Comparison of ENCODE assay signal across 8 cellular contexts in the genomic region with DNA sequence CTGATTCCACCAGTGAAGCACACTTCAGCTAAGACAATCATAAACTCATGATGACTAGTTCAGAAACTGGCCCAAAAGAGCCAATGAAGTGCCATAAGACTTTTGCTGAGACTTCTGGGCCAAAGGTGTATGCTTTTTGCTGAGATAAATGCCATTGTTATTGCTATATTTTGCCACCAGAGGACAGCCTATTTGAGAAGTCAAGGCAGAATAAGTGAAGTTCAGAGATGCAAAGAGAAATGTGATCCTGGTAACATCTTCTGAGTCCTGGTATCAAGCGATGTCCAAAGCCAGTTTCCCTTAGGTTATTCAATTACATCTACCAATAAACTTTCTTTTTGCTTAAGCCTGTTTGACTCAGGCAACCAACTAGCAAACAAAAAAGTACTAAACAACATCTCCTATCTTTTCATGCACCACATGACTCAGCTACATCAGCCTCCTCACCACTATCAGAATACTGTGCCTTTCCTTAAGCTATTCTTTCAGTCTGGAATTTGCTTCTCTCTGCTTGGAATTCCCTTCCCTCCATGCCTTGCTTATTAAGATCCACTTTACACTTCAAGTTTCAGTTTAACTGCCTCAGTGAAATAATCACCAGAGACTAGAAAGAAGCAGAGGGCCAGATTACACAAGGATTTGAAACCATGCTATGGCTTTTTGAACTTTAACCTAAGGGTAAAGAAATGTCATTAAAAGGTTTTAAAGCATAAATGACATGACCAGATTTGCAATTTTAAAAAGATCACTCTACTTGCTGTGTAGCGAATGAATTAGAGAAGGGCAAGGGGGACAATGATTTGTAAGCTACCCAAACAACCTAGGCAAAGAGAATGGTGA. TPM values are rescaled to one million over a fixed set of nuclear protein-coding genes. Genes with fewer than 3 reads are reported as not detected.
DNase-seq lines count a peak whose midpoint lies in the region; ATAC-seq and TF ChIP-seq lines count a peak whose summit lies in the region.

No MANE protein-coding gene starts in this region.

- no peak overlapping the region for H4K91ac ChIP-seq in mesenchymal stem cell (ENCODE audit: low read length)

- H2AFZ ChIP-seq in mesenchymal stem cell (ENCODE audit: low read depth, low read length) = no peak overlapping the region

- H2BK120ac ChIP-seq in mesenchymal stem cell (ENCODE audit: low read depth, low read length) = no peak overlapping the region

- H3K4me3 Mint-ChIP-seq in CD8-positive, alpha-beta T cell = no peak overlapping the region

- H3K4me3 ChIP-seq in CD8-positive, alpha-beta T cell (ENCODE audit: low read depth, low read length) = no peak overlapping the region
- H3K4me3 ChIP-seq in HEK293 (ENCODE audit: low read depth, low read length) = no peak overlapping the region
- H3K4me3 ChIP-seq in adrenal gland = no peak overlapping the region
- no peak overlapping the region for H3K4me3 ChIP-seq in mesenchymal stem cell (ENCODE audit: insufficient read depth in 1 of 2, low read depth in 1 of 2, low read length in 2 of 2)
- no peak overlapping the region for H3K4me3 ChIP-seq in aorta (ENCODE audit: low read length in 2 of 2)

- H3K4me2 ChIP-seq in mesenchymal stem cell (ENCODE audit: low read length, poor library complexity, severe bottlenecking) = no peak overlapping the region

- no peak overlapping the region for H3K23ac ChIP-seq in mesenchymal stem cell (ENCODE audit: low read length in 2 of 2)

- H3K27me3 Mint-ChIP-seq in CD8-positive, alpha-beta T cell (ENCODE audit: low read depth) = no peaks in the 10 kb centered on the region

- H2AK5ac ChIP-seq in mesenchymal stem cell (ENCODE audit: low read length, severe bottlenecking) = no peak overlapping the region

- POLR2A ChIA-PET in CD8-positive, alpha-beta T cell (lab: Charles Lee) = interaction anchor here (0.7 kb wide), 1 partner anchor 11 kb away, joined by 3 read pairs; no protein-coding TSS in a partner anchor
- POLR2A ChIA-PET in HEK293 (lab: Yijun Ruan, JAX) = no interaction called here

- H3K27me3 ChIP-seq in CD8-positive, alpha-beta T cell (ENCODE audit: insufficient read depth, low read length) = no peaks in the 10 kb centered on the region
- H3K27me3 ChIP-seq in adrenal gland = no peaks in the 10 kb centered on the region
- no peaks in the 10 kb centered on the region for H3K27me3 ChIP-seq in mesenchymal stem cell (ENCODE audit: control insufficient read depth in 1 of 2, insufficient read depth in 1 of 2, low read length in 2 of 2)
- H3K27me3 ChIP-seq in aorta (ENCODE audit: control insufficient read depth in 1 of 2, insufficient read depth in 2 of 2, low read length in 1 of 2) = no peaks in the 10 kb centered on the region

- H3K36me3 ChIP-seq in CD8-positive, alpha-beta T cell (ENCODE audit: insufficient read depth, low read length) = no peaks in the 10 kb centered on the region
- H3K36me3 ChIP-seq in HEK293 (ENCODE audit: control insufficient read depth in 2 of 2, insufficient read depth in 1 of 2, low read length in 2 of 2) (no peaks in the 10 kb centered on the region), adrenal gland (replicated peaks in 1 of 2) (no peaks in the 10 kb centered on the region), mesenchymal stem cell (ENCODE audit: control insufficient read depth in 1 of 2, insufficient read depth in 2 of 2, low read depth in 1 of 2, low read length in 2 of 2) (no peaks in the 10 kb centered on the region), aorta (ENCODE audit: control insufficient read depth in 1 of 2, insufficient read depth in 2 of 2, low read length in 1 of 2) (no peaks in the 10 kb centered on the region)

- H4K8ac ChIP-seq in mesenchymal stem cell (ENCODE audit: low read length) = no peak overlapping the region

- no peak overlapping the region for H3K27ac ChIP-seq in CD8-positive, alpha-beta T cell (ENCODE audit: low read depth, low read length)
- H3K27ac ChIP-seq in HEK293 (ENCODE audit: extremely low read depth, low read depth, low read length) (no peak overlapping the region), adrenal gland (no peak overlapping the region), mesenchymal stem cell (ENCODE audit: low read length, poor library complexity, severe bottlenecking) (no peak overlapping the region), aorta (ENCODE audit: low read depth in 1 of 2, low read length in 2 of 2) (no peak overlapping the region)

- peak; percentile 64 for ATAC-seq in CD8-positive, alpha-beta T cell
- ATAC-seq in GM21825 (IDR thresholded peaks at IDR 0.05; ENCODE audit: unreplicated experiment) (no peak), aorta (ENCODE audit: low FRiP score) (no peak)

- H3K18ac ChIP-seq in mesenchymal stem cell (ENCODE audit: low read depth in 1 of 2, low read length in 2 of 2) = no peak overlapping the region

- H3K14ac ChIP-seq in mesenchymal stem cell (ENCODE audit: low read length in 2 of 2) = no peak overlapping the region

- CTCF ChIA-PET in CD8-positive, alpha-beta T cell (lab: Charles Lee) = interaction anchor here (0.8 to 2.1 kb wide), 10 partner anchors 9 to 527 kb away, joined by 3 to 7 read pairs (median 4); no protein-coding TSS in a partner anchor
- CTCF ChIA-PET in HEK293 (lab: Yijun Ruan, JAX) = interaction anchor here (0.6 to 2.8 kb wide), 12 partner anchors 9 to 929 kb away, joined by 3 to 18 read pairs (median 4); no protein-coding TSS in a partner anchor

- H2BK12ac ChIP-seq in mesenchymal stem cell (ENCODE audit: low read length in 2 of 2) = no peak overlapping the region

- H3K27ac Mint-ChIP-seq in CD8-positive, alpha-beta T cell = no peak overlapping the region

- DNase-seq in CD8-positive, alpha-beta T cell = no peak
- DNase-seq in adrenal gland (no peak), mesenchymal stem cell (peak; percentile 55), aorta (no peak), SHP77 treated with DMSO at 0.1 percent for 48 hours (lab: John Stamatoyannopoulos, UW) (no peak)
- no peak for DNase-seq in stimulated activated CD4-positive, alpha-beta T cell treated with anti-CD3 and anti-CD28 coated beads, Interleukin-4, amount 100 ng/mL, for 4 hours

- H3K9me3 ChIP-seq in CD8-positive, alpha-beta T cell (ENCODE audit: low read length) = no peaks in the 10 kb centered on the region
- H3K9me3 ChIP-seq in HEK293 (ENCODE audit: control insufficient read depth, insufficient read depth, low read depth, low read length) (no peaks in the 10 kb centered on the region), adrenal gland (replicated peaks in 1 of 3) (no peaks in the 10 kb centered on the region), mesenchymal stem cell (ENCODE audit: control insufficient read depth, low read length) (peaks cover 7% of the 10 kb centered on the region), aorta (ENCODE audit: control insufficient read depth, low read length) (no peaks in the 10 kb centered on the region)

- TF ChIP-seq POLR2A in adrenal gland (IDR thresholded peaks at IDR 0.05) = no peak

- H3K4me1 Mint-ChIP-seq in CD8-positive, alpha-beta T cell (ENCODE audit: low read depth) = peaks cover 27% of the 10 kb centered on the region

- no peak overlapping the region for H2BK5ac ChIP-seq in mesenchymal stem cell (ENCODE audit: low read depth, low read length, poor library complexity, severe bottlenecking)

- intact Hi-C loops in CD8-positive, alpha-beta T cell (cut with DNase I, micrococcal nuclease) = loop anchor here in 1 of 2 experiments (1.0 kb wide), 1 partner anchor 25 kb away; no protein-coding TSS in a partner anchor
- intact Hi-C loops in adrenal gland (cut with DNase I) (no loop called here), aorta (cut with DNase I) (no loop called here)

- no peak overlapping the region for H3K9ac ChIP-seq in mesenchymal stem cell (ENCODE audit: low read length)

- peaks cover 11% of the 10 kb centered on the region for H3K79me1 ChIP-seq in mesenchymal stem cell (replicated peaks; ENCODE audit: low read length, poor library complexity, severe bottlenecking)

- H2BK15ac ChIP-seq in mesenchymal stem cell (ENCODE audit: low read depth, poor library complexity, severe bottlenecking) = no peak overlapping the region

- H3K9me3 Mint-ChIP-seq in CD8-positive, alpha-beta T cell = peaks cover 7% of the 10 kb centered on the region

- H3K4ac ChIP-seq in mesenchymal stem cell (ENCODE audit: low read depth in 1 of 2, low read length in 2 of 2) = no peak overlapping the region

- WGBS in adrenal gland, 4 donors = 93 to 98% (median 95%) methylated on average over 2 of the region's 2 CpGs
- WGBS in mesenchymal stem cell = 95% methylated on average over 2 of the region's 2 CpGs
- 92 to 97% methylated on average over 2 of the region's 2 CpGs for WGBS in aorta, 2 donors

- H3K36me3 Mint-ChIP-seq in CD8-positive, alpha-beta T cell = peaks cover 5% of the 10 kb centered on the region

- peak; percentile 63 for TF ChIP-seq CTCF in CD8-positive, alpha-beta T cell (IDR thresholded peaks at IDR 0.05)
- TF ChIP-seq CTCF in HEK293 (tag by site-specific recombination; IDR thresholded peaks at IDR 0.05) (no peak), adrenal gland (IDR thresholded peaks at IDR 0.05) (peak; percentile 13 to 47 (median 42))

- no peaks in the 10 kb centered on the region for H3K4me1 ChIP-seq in CD8-positive, alpha-beta T cell (ENCODE audit: insufficient read depth, low read length)
- H3K4me1 ChIP-seq in HEK293 (ENCODE audit: control insufficient read depth, insufficient read depth, low read length) (no peaks in the 10 kb centered on the region), adrenal gland (replicated peaks in 1 of 2) (peaks cover 0 to 8% of the 10 kb centered on the region in 2 donors), mesenchymal stem cell (ENCODE audit: control insufficient read depth, insufficient read depth, low read depth, low read length) (no peaks in the 10 kb centered on the region), aorta (ENCODE audit: control insufficient read depth in 1 of 2, insufficient read depth in 2 of 2, low read length in 2 of 2) (peaks cover 4 to 7% of the 10 kb centered on the region in 2 donors)

TF ChIP-seq in HEK293, 187 proteins besides CTCF, POLR2A, EP300 and RAD21:
- TF ChIP-seq ZNF654 (tag by site-specific recombination; IDR thresholded peaks at IDR 0.05; ENCODE audit: low read depth) = 0 out of 2 replicates have a peak, but pooled peaks have one; percentile 17
- no peak for TF ChIP-seq ZNF837 (tag by site-specific recombination; IDR thresholded peaks at IDR 0.05)

RNA-seq across cellular contexts. Expression of a gene that starts 14.0 kb away (rescaled TPM):
- total RNA-seq in CD8-positive, alpha-beta T cell = 10 to 100 TPM; 80.8 to 83.0 TPM
- total RNA-seq in adrenal gland (10 to 100 TPM in 7 of 8 donors, 1 to 10 TPM in 1; 8.2 to 51.5 (median 15.9) TPM), aorta (10 to 100 TPM; 22.0 to 40.6 TPM)
- polyA plus RNA-seq in adrenal gland (1 to 10 TPM; 4.7 to 9.3 (median 5.2) TPM), aorta (1 to 10 TPM; 7.5 to 8.7 TPM)
- 13.6 TPM for polyA plus RNA-seq in mesenchymal stem cell (2013, experiment 1 of 2)
- polyA plus RNA-seq in mesenchymal stem cell (2013, experiment 2 of 2) = 13.8 TPM
